17 cellular contexts compared by ENCODE assay signal in genomic region chr3:166360702-166361101, GRCh38.
DNase-seq lines count a peak whose midpoint lies in the region; ATAC-seq and TF ChIP-seq lines count a peak whose summit lies in the region.
"Had no signal": no experiment of that assay in that cellular context is flagged by ENCODE, and none has a peak within 500 bp of the region (broad histone marks: within the 10 kb centered on the region; RNA-seq: fewer than 3 reads in every experiment).

No MANE protein-coding gene starts in this region.

- H3K36me3 Mint-ChIP-seq in GM23338 (ENCODE audit: low read depth), result no peaks in the 10 kb centered on the region
- H3K36me3 Mint-ChIP-seq: CD8-positive, alpha-beta T cell had no signal

- H3F3A ChIP-seq in GM23338 (replicated peaks; ENCODE audit: low read depth) (no peaks in the 10 kb centered on the region), neural cell (ENCODE audit: insufficient read depth, low read length, poor library complexity, severe bottlenecking) (no peaks in the 10 kb centered on the region)

- no peak overlapping the region for H3K4me3 Mint-ChIP-seq in GM23338
- H3K4me3 Mint-ChIP-seq: B cell; CD4-positive, alpha-beta T cell; CD8-positive, alpha-beta T cell had no signal

- H3K36me3 ChIP-seq in GM23338 (ENCODE audit: insufficient read depth), result no peaks in the 10 kb centered on the region
- H3K36me3 ChIP-seq in neural cell (ENCODE audit: insufficient read depth, low read length), result no peaks in the 10 kb centered on the region
- no peaks in the 10 kb centered on the region for H3K36me3 ChIP-seq in sigmoid colon
- H3K36me3 ChIP-seq: BLaER1 treated with 17β-estradiol and CSF1 and Interleukin-3, amounts not matched to agents 10 nM and 100 nM had no signal

- H3K9me2 ChIP-seq in GM23338 (ENCODE audit: insufficient read depth) (no peaks in the 10 kb centered on the region), neural cell (ENCODE audit: insufficient read depth, low read length) (no peaks in the 10 kb centered on the region)

- DNase-seq in GM23338 (ENCODE audit: low spot score) (no peak), superior temporal gyrus (ENCODE audit: extremely low spot score) (peak; percentile 32), head of caudate nucleus (no peak), sigmoid colon (no peak), posterior vena cava (ENCODE audit: low spot score) (no peak)
- DNase-seq: 8988T; ACHN; Caco-2; Calu3; CD4-positive, alpha-beta T cell; CD8-positive, alpha-beta T cell; DMS79 treated with DMSO at 0.1 percent for 48 hours; GF-D8 had no signal

- no peak overlapping the region for H3K4me3 ChIP-seq in GM23338
- H3K4me3 ChIP-seq in neural cell (ENCODE audit: low read length), result no peak overlapping the region
- no peak overlapping the region for H3K4me3 ChIP-seq in sigmoid colon
- H3K4me3 ChIP-seq: BLaER1 treated with 17β-estradiol and CSF1 and Interleukin-3, amounts not matched to agents 10 nM and 100 nM had no signal

- TF ChIP-seq POLR2A in sigmoid colon (IDR thresholded peaks at IDR 0.05), result no peak

- TF ChIP-seq EP300 in neural cell (conservative IDR thresholded peaks at IDR 0.05; ENCODE audit: poor library complexity, severe bottlenecking) (peak; percentile 88), sigmoid colon (IDR thresholded peaks at IDR 0.05) (no peak)

- H3K4me2 ChIP-seq in GM23338 (no peak overlapping the region), neural cell (ENCODE audit: low read length) (no peak overlapping the region)
- H3K4me2 ChIP-seq: BLaER1 treated with 17β-estradiol and CSF1 and Interleukin-3, amounts not matched to agents 10 nM and 100 nM had no signal

- intact Hi-C loops in head of caudate nucleus (cut with DNase I), result no loop called here
- intact Hi-C loops in sigmoid colon (cut with DNase I), result no loop called here
- intact Hi-C loops in posterior vena cava (cut with DNase I), result no loop called here

- no peaks in the 10 kb centered on the region for H3K4me1 Mint-ChIP-seq in GM23338
- H3K4me1 Mint-ChIP-seq: B cell had no signal

- H3K79me2 ChIP-seq in GM23338 (replicated peaks; ENCODE audit: insufficient read depth) (no peaks in the 10 kb centered on the region), neural cell (replicated peaks; ENCODE audit: insufficient read depth, low read length) (no peaks in the 10 kb centered on the region)

- no peak for ATAC-seq in GM23338
- ATAC-seq: CD8-positive, alpha-beta T cell had no signal

- no peak overlapping the region for H3K27ac ChIP-seq in GM23338 (ENCODE audit: low read depth)
- no peak overlapping the region for H3K27ac ChIP-seq in neural cell (ENCODE audit: low read length)
- no peak overlapping the region for H3K27ac ChIP-seq in sigmoid colon
- H3K27ac ChIP-seq: BLaER1 treated with 17β-estradiol and CSF1 and Interleukin-3, amounts not matched to agents 10 nM and 100 nM; C4-2B had no signal

- TF ChIP-seq RAD21 in neural cell (conservative IDR thresholded peaks at IDR 0.05), result no peak

- 0 out of 2 replicates have a peak overlapping the region, but pooled peaks have one; percentile 18 for H2AFZ ChIP-seq in GM23338
- H2AFZ ChIP-seq in neural cell (ENCODE audit: low read depth, low read length), result no peak overlapping the region

- no peaks in the 10 kb centered on the region for H3K9me3 ChIP-seq in neural cell (ENCODE audit: low read length)
- no peaks in the 10 kb centered on the region for H3K9me3 ChIP-seq in sigmoid colon
- H3K9me3 ChIP-seq: BLaER1 treated with 17β-estradiol and CSF1 and Interleukin-3, amounts not matched to agents 10 nM and 100 nM; Caco-2 had no signal

- no peak overlapping the region for H3K27ac Mint-ChIP-seq in GM23338
- H3K27ac Mint-ChIP-seq: B cell; CD4-positive, alpha-beta T cell; CD8-positive, alpha-beta T cell had no signal

- TF ChIP-seq CTCF in GM23338 (conservative IDR thresholded peaks at IDR 0.05; ENCODE audit: low read depth in 2 of 2) (no peak), neural cell (IDR thresholded peaks at IDR 0.05; ENCODE audit: poor library complexity, severe bottlenecking) (no peak), sigmoid colon (IDR thresholded peaks at IDR 0.05) (no peak)

- H3K4me1 ChIP-seq in GM23338 (ENCODE audit: insufficient read depth) (no peaks in the 10 kb centered on the region), sigmoid colon (no peaks in the 10 kb centered on the region)
- H3K4me1 ChIP-seq: BLaER1 treated with 17β-estradiol and CSF1 and Interleukin-3, amounts not matched to agents 10 nM and 100 nM; Caco-2 had no signal

- H4K20me1 ChIP-seq in GM23338 (replicated peaks; ENCODE audit: insufficient read depth), result no peaks in the 10 kb centered on the region
- no peaks in the 10 kb centered on the region for H4K20me1 ChIP-seq in neural cell (ENCODE audit: insufficient read depth)
- H4K20me1 ChIP-seq: BLaER1 treated with 17β-estradiol and CSF1 and Interleukin-3, amounts not matched to agents 10 nM and 100 nM had no signal

- H3K27me3 Mint-ChIP-seq in GM23338 (ENCODE audit: insufficient read depth, low read depth, poor library complexity), result no peaks in the 10 kb centered on the region
- H3K27me3 Mint-ChIP-seq: B cell; CD4-positive, alpha-beta T cell had no signal

- no peaks in the 10 kb centered on the region; the same call in 2 of the 3 replicates for H3K9me3 Mint-ChIP-seq in GM23338

- no peaks in the 10 kb centered on the region for H3K27me3 ChIP-seq in GM23338 (ENCODE audit: insufficient read depth)
- H3K27me3 ChIP-seq in neural cell (ENCODE audit: insufficient read depth, low read depth, low read length), result no peaks in the 10 kb centered on the region
- no peaks in the 10 kb centered on the region for H3K27me3 ChIP-seq in sigmoid colon
- H3K27me3 ChIP-seq: BLaER1 treated with 17β-estradiol and CSF1 and Interleukin-3, amounts not matched to agents 10 nM and 100 nM had no signal

- no peak overlapping the region for H3K9ac ChIP-seq in neural cell (ENCODE audit: low read length)
- H3K9ac ChIP-seq: BLaER1 treated with 17β-estradiol and CSF1 and Interleukin-3, amounts not matched to agents 10 nM and 100 nM had no signal

TF ChIP-seq in GM23338, 12 proteins besides CTCF, POLR2A, EP300 and RAD21 (continues in another document):
- no peak for TF ChIP-seq ZNF114 (CRISPR knock-in tag; IDR thresholded peaks at IDR 0.05)
- no peak for TF ChIP-seq JUNB (IDR thresholded peaks at IDR 0.05; ENCODE audit: unreplicated experiment)
- no peak for TF ChIP-seq ETS1 (IDR thresholded peaks at IDR 0.05)
- no peak for TF ChIP-seq STAT1 (IDR thresholded peaks at IDR 0.05; ENCODE audit: unreplicated experiment)
- no peak for TF ChIP-seq POLR2AphosphoS5 (IDR thresholded peaks at IDR 0.05; ENCODE audit: low read depth)
- no peak for TF ChIP-seq ZNF331 (CRISPR knock-in tag; IDR thresholded peaks at IDR 0.05; ENCODE audit: low read depth)

TF ChIP-seq in neural cell, 6 proteins besides CTCF, POLR2A, EP300 and RAD21:
- TF ChIP-seq EZH2 (IDR thresholded peaks at IDR 0.05; ENCODE audit: borderline replicate concordance, insufficient read depth, low read length, poor library complexity, severe bottlenecking), result no peak
- peak; percentile 74 for TF ChIP-seq POLR2AphosphoS5 (IDR thresholded peaks at IDR 0.05)
- no peak for TF ChIP-seq MXI1 (conservative IDR thresholded peaks at IDR 0.05; ENCODE audit: poor library complexity, severe bottlenecking)
- no peak for TF ChIP-seq SMC3 (conservative IDR thresholded peaks at IDR 0.05; ENCODE audit: poor library complexity)
